Comparison of ENCODE assay signal across 8 cellular contexts in the genomic region with DNA sequence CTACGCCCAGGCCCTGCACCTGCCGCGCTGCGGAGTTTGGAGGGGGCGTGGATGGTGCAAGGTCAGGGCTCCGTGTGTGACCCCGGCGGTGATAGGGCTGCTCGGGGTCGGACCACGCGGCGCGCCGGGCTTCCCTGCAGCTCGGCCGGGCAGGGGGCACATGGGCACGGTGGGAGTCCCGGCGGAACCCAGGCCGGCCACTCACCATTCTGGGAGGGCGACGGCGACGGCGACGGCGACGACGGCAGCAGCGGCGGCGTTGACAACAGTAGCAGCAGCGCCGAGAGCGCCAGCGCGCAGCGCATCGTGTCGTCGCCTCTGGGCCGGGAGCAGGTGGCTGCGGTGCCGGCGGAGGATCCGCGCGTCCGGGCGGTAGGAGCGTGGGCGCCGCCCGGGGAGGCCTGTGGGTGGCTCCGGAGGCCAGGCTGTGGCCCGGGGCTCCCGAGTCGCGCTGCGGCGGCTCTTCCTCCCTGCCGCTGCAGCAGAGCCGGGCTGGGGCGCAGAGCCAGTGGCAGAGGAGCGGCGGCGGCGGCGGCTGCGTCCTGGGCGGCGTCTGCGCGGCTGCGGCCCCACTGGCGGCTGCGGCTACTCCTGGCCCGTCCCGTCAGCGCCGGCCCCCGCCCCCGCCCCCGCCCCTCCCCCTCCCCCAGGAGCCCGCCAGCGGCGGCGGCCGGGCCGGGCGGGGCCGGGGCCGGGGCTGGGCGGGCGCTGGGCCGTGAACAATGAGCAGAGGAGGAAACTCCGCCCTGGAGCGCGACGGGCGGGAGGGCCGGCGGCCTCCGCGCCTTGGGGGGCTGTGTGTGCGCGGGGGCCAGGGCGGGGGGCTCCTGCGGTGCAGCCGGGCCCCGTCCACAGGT. TPM values are rescaled to one million over a fixed set of nuclear protein-coding genes. Genes with fewer than 3 reads are reported as not detected.
A peak's percentile ranks its signal among the peaks of the same experiment; 100 is the strongest.
DNase-seq lines count a peak whose midpoint lies in the region; ATAC-seq and TF ChIP-seq lines count a peak whose summit lies in the region.

TSS of gene PODXL (minus strand) at position 574 of the 857 bp plus-strand sequence. CDS start at position 305, 269 bp downstream.

- H3K27me3 ChIP-seq in BLaER1 treated with 17β-estradiol and CSF1 and Interleukin-3, amounts not matched to agents 10 nM and 100 nM: peaks cover 5 to 34% (median 17%) of the 10 kb centered on the region in 11 experiments; a peak in 18 of 22 replicates

- TF ChIP-seq POLR2A in erythroblast (IDR thresholded peaks at IDR 0.05; ENCODE audit: low read length): no peak

- H4K20me1 ChIP-seq in BLaER1 treated with 17β-estradiol and CSF1 and Interleukin-3, amounts not matched to agents 10 nM and 100 nM: peaks cover 0 to 28% (median 10%) of the 10 kb centered on the region in 11 experiments; a peak in 14 of 22 replicates

- peaks cover 29% of the 10 kb centered on the region for H3K4me1 Mint-ChIP-seq in stimulated activated memory B cell treated with anti-CD40 and anti-IgM and Interleukin-4, amounts not matched to agents 10 μg/mL and 1 μg/mL and 100 μg/mL, for 72 hours

- peaks cover 33% of the 10 kb centered on the region for H3K27me3 Mint-ChIP-seq in stimulated activated memory B cell treated with anti-CD40 and anti-IgM and Interleukin-4, amounts not matched to agents 10 μg/mL and 1 μg/mL and 100 μg/mL, for 72 hours

- H3K4me3 ChIP-seq in BLaER1 treated with 17β-estradiol and CSF1 and Interleukin-3, amounts not matched to agents 10 nM and 100 nM: peak within 1 kb of the TSS; percentile 57 to 79 (median 70)

- peak within 1 kb of the TSS; percentile 61 for H3K27ac Mint-ChIP-seq in stimulated activated memory B cell treated with anti-CD40 and anti-IgM and Interleukin-4, amounts not matched to agents 10 μg/mL and 1 μg/mL and 100 μg/mL, for 72 hours

- H3K36me3 ChIP-seq in BLaER1 treated with 17β-estradiol and CSF1 and Interleukin-3, amounts not matched to agents 10 nM and 100 nM: no peaks in the 10 kb centered on the region

- H3K9me3 Mint-ChIP-seq in stimulated activated memory B cell treated with anti-CD40 and anti-IgM and Interleukin-4, amounts not matched to agents 10 μg/mL and 1 μg/mL and 100 μg/mL, for 72 hours: no peaks in the 10 kb centered on the region

- peak within 1 kb of the TSS in 10 of 11 experiments; percentile 29 to 80 (median 72); a peak in 19 of 22 replicates for H3K27ac ChIP-seq in BLaER1 treated with 17β-estradiol and CSF1 and Interleukin-3, amounts not matched to agents 10 nM and 100 nM

- peak within 1 kb of the TSS; percentile 94 to 100 (median 99) for H3K4me2 ChIP-seq in BLaER1 treated with 17β-estradiol and CSF1 and Interleukin-3, amounts not matched to agents 10 nM and 100 nM

- H3K4me3 Mint-ChIP-seq in stimulated activated memory B cell treated with anti-CD40 and anti-IgM and Interleukin-4, amounts not matched to agents 10 μg/mL and 1 μg/mL and 100 μg/mL, for 72 hours: peak within 1 kb of the TSS; percentile 85

- DNase-seq in NOMO-1 treated with DMSO at 0.1 percent for 48 hours (lab: John Stamatoyannopoulos, UW; ENCODE audit: unreplicated experiment) (peak; percentile 42), activated T-cell treated with anti-CD3 and anti-CD28 coated beads for 4 hours (peak; percentile 3), erythroblast (lab: John Stamatoyannopoulos, UW) (peak; percentile 59 to 67), mucosa of gallbladder (ENCODE audit: low spot score) (peak; percentile 66)

- peaks cover 10 to 34% (median 28%) of the 10 kb centered on the region in 10 experiments; a peak in 19 of 20 replicates for H3K4me1 ChIP-seq in BLaER1 treated with 17β-estradiol and CSF1 and Interleukin-3, amounts not matched to agents 10 nM and 100 nM

- no peaks in the 10 kb centered on the region for H3K9me3 ChIP-seq in BLaER1 treated with 17β-estradiol and CSF1 and Interleukin-3, amounts not matched to agents 10 nM and 100 nM (replicated peaks in 1 of 11)

- ATAC-seq in GM19324 (IDR thresholded peaks at IDR 0.05; ENCODE audit: low FRiP score, unreplicated experiment) (peak; percentile 79), HG03439 (IDR thresholded peaks at IDR 0.05; ENCODE audit: unreplicated experiment) (peak; percentile 81)
- ATAC-seq in stimulated activated memory B cell treated with anti-CD40 and anti-IgM and Interleukin-4, amounts not matched to agents 10 μg/mL and 1 μg/mL and 100 μg/mL, for 72 hours: peak; percentile 89

- H3K36me3 Mint-ChIP-seq in stimulated activated memory B cell treated with anti-CD40 and anti-IgM and Interleukin-4, amounts not matched to agents 10 μg/mL and 1 μg/mL and 100 μg/mL, for 72 hours: no peaks in the 10 kb centered on the region

- peak within 1 kb of the TSS; percentile 66 to 84 (median 79) for H3K9ac ChIP-seq in BLaER1 treated with 17β-estradiol and CSF1 and Interleukin-3, amounts not matched to agents 10 nM and 100 nM

RNA-seq across cellular contexts. Expression of gene PODXL, which starts in this region (rescaled TPM):
- total RNA-seq in mucosa of gallbladder: 32.5 TPM

Comparison
In these comparisons a context has a peak if more than half of its experiments do, and no peak if none do; other contexts are left out.
1. Peak in every context shown above with its lines: DNase-seq, ATAC-seq, H3K4me3 ChIP-seq and H3K27ac ChIP-seq.
2. DNase-seq: peak in every context shown above with its lines; median percentile 66 in mucosa of gallbladder; 63 in erythroblast; 42 in NOMO-1 treated with DMSO at 0.1 percent for 48 hours; 3 in activated T-cell treated with anti-CD3 and anti-CD28 coated beads for 4 hours.